ENCODE assay signal across 27 cellular contexts in genomic region chr6:149041953-149042352, GRCh38.
"Had no signal": no experiment of that assay in that cellular context is flagged by ENCODE, and none has a peak within 500 bp of the region (broad histone marks: within the 10 kb centered on the region; RNA-seq: fewer than 3 reads in every experiment).

No MANE protein-coding gene starts in this region.

- H3K27ac ChIP-seq: neutrophil, pancreas, prostate gland, right lobe of liver, sigmoid colon, stomach, thoracic aorta, tibial nerve, upper lobe of left lung, vagina had no signal

- H3K4me1 ChIP-seq: pancreas, prostate gland, right lobe of liver, upper lobe of left lung had no signal

- H3K36me3 Mint-ChIP-seq: naive thymus-derived CD8-positive, alpha-beta T cell; natural killer cell treated with Interleukin-12 subunit alpha and Interleukin-12 subunit beta and Interleukin-15 and Interleukin-18, amount 100 ng/mL, for 72 hours had no signal

- H3K27me3 ChIP-seq: neutrophil, pancreas, right lobe of liver, sigmoid colon, stomach, thyroid gland, tibial nerve, upper lobe of left lung, vagina had no signal

- H3K36me3 ChIP-seq: neutrophil, pancreas, prostate gland, right lobe of liver, sigmoid colon, thoracic aorta, thyroid gland, upper lobe of left lung, vagina had no signal

- H3K27me3 Mint-ChIP-seq: naive thymus-derived CD8-positive, alpha-beta T cell; natural killer cell treated with Interleukin-12 subunit alpha and Interleukin-12 subunit beta and Interleukin-15 and Interleukin-18, amount 100 ng/mL, for 72 hours; stimulated activated naive B cell treated with anti-CD40 and anti-IgM and Interleukin-4, amounts not matched to agents 10 μg/mL and 1 μg/mL and 100 μg/mL, for 72 hours; stimulated activated naive CD8-positive, alpha-beta T cell treated with anti-CD3 and anti-CD28 coated beads, Interleukin-15, Interleukin-2, amounts not matched to agents 100 ng/mL and 50 ng/mL, for 24 hours had no signal

- H3K4me3 Mint-ChIP-seq: naive thymus-derived CD8-positive, alpha-beta T cell; natural killer cell treated with Interleukin-12 subunit alpha and Interleukin-12 subunit beta and Interleukin-15 and Interleukin-18, amount 100 ng/mL, for 72 hours; nephron progenitor cell; neural crest cell; stimulated activated naive B cell treated with anti-CD40 and anti-IgM and Interleukin-4, amounts not matched to agents 10 μg/mL and 1 μg/mL and 100 μg/mL, for 72 hours; stimulated activated naive CD8-positive, alpha-beta T cell treated with anti-CD3 and anti-CD28 coated beads, Interleukin-15, Interleukin-2, amounts not matched to agents 100 ng/mL and 50 ng/mL, for 24 hours had no signal

- H3K9me3 ChIP-seq: neutrophil, pancreas, prostate gland, right lobe of liver, sigmoid colon, stomach, thoracic aorta, thyroid gland, tibial nerve, upper lobe of left lung, vagina had no signal

- ATAC-seq: naive thymus-derived CD8-positive, alpha-beta T cell; natural killer cell treated with Interleukin-12 subunit alpha and Interleukin-12 subunit beta and Interleukin-15 and Interleukin-18, amount 100 ng/mL, for 72 hours; pancreas; right cardiac atrium; right lobe of liver; stimulated activated naive B cell treated with anti-CD40 and anti-IgM and Interleukin-4, amounts not matched to agents 10 μg/mL and 1 μg/mL and 100 μg/mL, for 72 hours had no signal

- H3K4me3 ChIP-seq: pancreas, prostate gland, right lobe of liver, sigmoid colon, stomach, thoracic aorta, thyroid gland, tibial nerve, upper lobe of left lung, vagina had no signal

- H3K9me3 Mint-ChIP-seq: naive thymus-derived CD8-positive, alpha-beta T cell; nephron progenitor cell; neural crest cell; stimulated activated naive CD8-positive, alpha-beta T cell treated with anti-CD3 and anti-CD28 coated beads, Interleukin-15, Interleukin-2, amounts not matched to agents 100 ng/mL and 50 ng/mL, for 24 hours had no signal

- DNase-seq: naive thymus-derived CD8-positive, alpha-beta T cell; nephron progenitor cell; nucleus accumbens; pancreas; right cardiac atrium; right lobe of liver; sigmoid colon; small intestine; stimulated activated CD4-positive, alpha-beta T cell treated with anti-CD3 and anti-CD28 coated beads, Interleukin-15, amount 100 ng/mL, for 24 hours; stimulated activated CD4-positive, alpha-beta T cell treated with anti-CD3 and anti-CD28 coated beads, Interleukin-2, amount 100 ng/mL, for 24 hours; stimulated activated CD4-positive, alpha-beta T cell treated with anti-CD3 and anti-CD28 coated beads, Interleukin-2, amount 100 ng/mL, for 48 hours; stimulated activated CD4-positive, alpha-beta T cell treated with anti-CD3 and anti-CD28 coated beads, Interleukin-4, amount 100 ng/mL, for 24 hours; stimulated activated naive B cell treated with anti-CD40 and anti-IgM and Interleukin-4, amounts not matched to agents 10 μg/mL and 1 μg/mL and 100 μg/mL, for 72 hours; stimulated activated naive CD4-positive, alpha-beta T cell treated with Interleukin-2 at 50 U/mL for 16 hours; stomach; thyroid gland; trophoblast cell; upper lobe of left lung had no signal

- FAIRE-seq: pancreas, small intestine, urothelium cell line had no signal

- H3K27ac Mint-ChIP-seq: nephron progenitor cell; stimulated activated naive B cell treated with anti-CD40 and anti-IgM and Interleukin-4, amounts not matched to agents 10 μg/mL and 1 μg/mL and 100 μg/mL, for 72 hours; stimulated activated naive CD8-positive, alpha-beta T cell treated with anti-CD3 and anti-CD28 coated beads, Interleukin-15, Interleukin-2, amounts not matched to agents 100 ng/mL and 50 ng/mL, for 24 hours had no signal
